8 cellular contexts compared by ENCODE assay signal in the genomic region with DNA sequence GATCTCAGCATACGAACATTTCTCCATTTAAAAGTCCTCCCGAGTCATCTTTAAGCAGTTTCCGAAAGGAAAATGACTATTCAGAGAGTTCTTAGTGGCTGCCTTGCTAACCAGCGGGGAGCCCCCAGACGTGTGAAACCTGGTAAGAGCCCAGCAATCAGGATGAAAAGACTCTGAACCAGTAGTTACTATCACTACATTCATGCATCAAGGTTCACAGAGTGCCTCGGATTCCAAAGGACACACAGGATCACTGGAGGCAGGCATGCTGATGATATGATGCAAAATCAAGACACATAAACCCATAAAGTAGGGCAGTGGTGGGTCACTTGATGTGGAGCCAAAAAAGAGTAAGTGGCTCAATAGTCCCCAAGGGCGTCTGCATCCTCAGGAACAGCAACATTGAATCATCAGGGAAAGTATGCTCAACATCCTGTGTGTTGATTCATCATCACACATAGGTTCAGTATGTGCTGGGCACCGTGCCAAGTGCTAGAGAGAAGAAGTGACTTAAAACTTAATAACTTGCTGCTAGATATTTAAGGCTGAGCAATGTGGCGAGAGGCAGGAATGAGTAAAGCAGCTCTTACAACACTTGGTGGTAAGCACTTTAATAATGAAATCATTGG. TPM values are rescaled to one million over a fixed set of nuclear protein-coding genes. Genes with fewer than 3 reads are reported as not detected.
DNase-seq lines count a peak whose midpoint lies in the region; ATAC-seq and TF ChIP-seq lines count a peak whose summit lies in the region.

No MANE protein-coding gene starts in this region.

- H3K27ac Mint-ChIP-seq in MCF 10A (ENCODE audit: low read depth, unreplicated experiment), result peak overlapping the region; percentile 92

- POLR2A ChIA-PET in MCF 10A (lab: Yijun Ruan, JAX), result interaction anchor here (0.7 to 5.8 kb wide), 12 partner anchors 12 to 926 kb away, joined by 3 to 75 read pairs (median 4); no protein-coding TSS in a partner anchor

- no peaks in the 10 kb centered on the region for H3K27me3 Mint-ChIP-seq in MCF 10A (ENCODE audit: insufficient read depth, unreplicated experiment)

- H3K4me3 ChIP-seq in WI38 (ENCODE audit: low read depth, low read length), result peak overlapping the region; percentile 18

- peaks cover 14% of the 10 kb centered on the region for H3K9me3 Mint-ChIP-seq in MCF 10A (ENCODE audit: unreplicated experiment)

- DNase-seq in DMS53 (lab: John Stamatoyannopoulos, UW) (peak; percentile 79), HK-2 (ENCODE audit: unreplicated experiment) (peak; percentile 97), MCF 10A (ENCODE audit: unreplicated experiment) (peak; percentile 100), kidney glomerular epithelial cell (lab: John Stamatoyannopoulos, UW) (peak; percentile 100)
- DNase-seq in stimulated activated CD4-positive, alpha-beta T cell treated with anti-CD3 and anti-CD28 coated beads, Interleukin-4, amount 100 ng/mL, for 1 hour, result peak; percentile 69

- H3K4me1 Mint-ChIP-seq in MCF 10A (ENCODE audit: insufficient read depth, unreplicated experiment), result peaks cover 46% of the 10 kb centered on the region

- ATAC-seq in HG03460 (IDR thresholded peaks at IDR 0.05; ENCODE audit: unreplicated experiment) (no peak), GM21528 (IDR thresholded peaks at IDR 0.05; ENCODE audit: low FRiP score, unreplicated experiment) (no peak)

- H3K36me3 Mint-ChIP-seq in MCF 10A (ENCODE audit: insufficient read depth, unreplicated experiment), result peaks cover 20% of the 10 kb centered on the region

- no TSS peak for BruUV-seq in MCF 10A (replicated peaks; lab: Mats Ljungman, UMichigan)

- CTCF ChIA-PET in MCF 10A (lab: Yijun Ruan, JAX), result interaction anchor here (0.7 to 1.6 kb wide), 3 partner anchors 36 to 45 kb away, joined by 3 to 4 read pairs (median 3); no protein-coding TSS in a partner anchor

- intact Hi-C loops in MCF 10A (cut with micrococcal nuclease), result loop anchor here (1.0 to 2.0 kb wide), 2 partner anchors 45 to 159 kb away; no protein-coding TSS in a partner anchor

- peak overlapping the region; percentile 80 for H3K4me3 Mint-ChIP-seq in MCF 10A (ENCODE audit: unreplicated experiment)

- TF ChIP-seq CTCF in WI38 (IDR thresholded peaks at IDR 0.05; ENCODE audit: low read depth, low read length), result no peak
- no peak for TF ChIP-seq CTCF in MCF 10A (IDR thresholded peaks at IDR 0.05; ENCODE audit: unreplicated experiment)

RNA-seq across cellular contexts. Expression of a gene that starts 4.4 kb away (rescaled TPM):
- total RNA-seq in MCF 10A (2022), result 18.0 and 34.4 TPM in 2 replicates

RNA-seq across cellular contexts. Expression of a gene that starts 53.4 kb away (rescaled TPM):
- total RNA-seq in MCF 10A (2022), result 0.64 and 1.1 TPM in 2 replicates
